ENCODE assay signal across 14 cellular contexts in the genomic region with DNA sequence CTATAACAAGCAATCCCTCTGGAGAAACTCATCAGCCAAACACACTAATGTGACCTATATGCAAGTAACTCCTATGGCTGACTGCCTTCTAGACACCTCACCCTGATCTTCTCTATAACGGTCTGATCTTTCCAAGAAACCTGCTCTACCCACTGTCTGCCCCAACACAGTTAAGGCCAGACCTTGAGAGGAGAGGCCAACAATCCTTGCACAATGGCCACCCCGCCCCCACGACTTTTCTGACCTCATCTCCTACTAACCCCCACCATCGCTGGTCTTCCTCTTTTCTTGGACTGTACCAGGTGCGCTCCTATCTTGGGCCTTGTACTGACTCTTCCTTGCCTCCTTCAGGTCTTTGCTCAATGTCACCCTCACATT. TPM values are rescaled to one million over a fixed set of nuclear protein-coding genes. Genes with fewer than 3 reads are reported as not detected.
DNase-seq lines count a peak whose midpoint lies in the region; ATAC-seq, FAIRE-seq and TF ChIP-seq lines count a peak whose summit lies in the region.
"Had no signal": no experiment of that assay in that cellular context is flagged by ENCODE, and none has a peak within 500 bp of the region (broad histone marks: within the 10 kb centered on the region; RNA-seq: fewer than 3 reads in every experiment).

No MANE protein-coding gene starts in this region.

- 33% methylated on average over 5 of the region's 5 CpGs for WGBS in GM12878 (ENCODE audit: insufficient coverage, insufficient replicate concordance, low lambda C conversion rate, missing lambda C conversion rate)
- WGBS in thymus, result 33% methylated on average over 5 of the region's 5 CpGs

- H3K9me3 Mint-ChIP-seq in activated naive CD4-positive, alpha-beta T cell treated with anti-CD3 and anti-CD28 coated beads, Interleukin-2, amount 50 U/mL, for 24 hours, result no peaks in the 10 kb centered on the region
- H3K9me3 Mint-ChIP-seq: dendritic cell treated with granulocyte-macrophage colony-stimulating factor and Interleukin-4, amounts not matched to agents 40 ng/mL and 50 ng/mL, for 4 days had no signal

- H3K27ac ChIP-seq in GM12878 (ENCODE audit: control insufficient read depth, insufficient read depth), result peak overlapping the region; percentile 72
- peak overlapping the region; percentile 91 for H3K27ac ChIP-seq in thymus (ENCODE audit: low read depth)
- H3K27ac ChIP-seq: gastrocnemius medialis had no signal

- H3K4me3 ChIP-seq in GM12878, result no peak overlapping the region
- no peak overlapping the region for H3K4me3 ChIP-seq in thymus (ENCODE audit: low read length)
- H3K4me3 ChIP-seq: gastrocnemius medialis had no signal

- peak overlapping the region; percentile 53 for H3K4me3 Mint-ChIP-seq in activated naive CD4-positive, alpha-beta T cell treated with anti-CD3 and anti-CD28 coated beads, Interleukin-2, amount 50 U/mL, for 24 hours
- H3K4me3 Mint-ChIP-seq: dendritic cell treated with granulocyte-macrophage colony-stimulating factor and Interleukin-4, amounts not matched to agents 40 ng/mL and 50 ng/mL, for 4 days had no signal

- no peaks in the 10 kb centered on the region for H4K20me1 ChIP-seq in GM12878 (ENCODE audit: control insufficient read depth, insufficient read depth)

- H3K4me1 Mint-ChIP-seq in activated naive CD4-positive, alpha-beta T cell treated with anti-CD3 and anti-CD28 coated beads, Interleukin-2, amount 50 U/mL, for 24 hours, result peaks cover 67% of the 10 kb centered on the region

- H3K9ac ChIP-seq in GM12878 (ENCODE audit: control insufficient read depth, insufficient read depth, low read length), result no peak overlapping the region

- no peak for TF ChIP-seq POLR2A in GM12878 (IDR thresholded peaks at IDR 0.05; ENCODE audit: low read depth, low read length)

- peaks cover 12% of the 10 kb centered on the region for H3K36me3 Mint-ChIP-seq in activated naive CD4-positive, alpha-beta T cell treated with anti-CD3 and anti-CD28 coated beads, Interleukin-2, amount 50 U/mL, for 24 hours

- DNase-seq in activated naive CD4-positive, alpha-beta T cell treated with Interleukin-2 at 50 U/mL for 16 hours, result no peak
- DNase-seq in NOMO-1 treated with dmso at 0.1 percent for 144 hours (lab: John Stamatoyannopoulos, UW; ENCODE audit: unreplicated experiment) (peak; percentile 70), GM12878 (ENCODE audit: low read depth, low spot score) (no peak), AG08396 (ENCODE audit: low spot score) (no peak), NCI-H510A (lab: John Stamatoyannopoulos, UW) (no peak), midbrain (lab: John Stamatoyannopoulos, UW) (no peak)
- DNase-seq: gastrocnemius medialis, H7, NCI-H1092, T-helper 9 cell had no signal

- H3K4me2 ChIP-seq in GM12878 (ENCODE audit: control insufficient read depth, insufficient read depth), result peak overlapping the region; percentile 70

- SMC1A ChIA-PET in GM12878 (lab: Charles Lee; ENCODE audit: uncharacterized antibody, unreplicated experiment), result interaction anchor here (0.6 to 1.0 kb wide), 2 partner anchors 9 to 13 kb away, joined by 3 read pairs; a partner anchor contains a TSS

- intact Hi-C loops in GM12878 (cut with micrococcal nuclease; ENCODE audit: unreplicated experiment), result no loop called here

- peak; percentile 59 for ATAC-seq in GM12878
- ATAC-seq: sciatic nerve had no signal

- no peak for TF ChIP-seq CTCF in GM12878 (IDR thresholded peaks at IDR 0.05 in 2 of 3, conservative IDR thresholded peaks at IDR 0.05 in 1 of 3; ENCODE audit: control insufficient read depth in 2 of 3, extremely low read depth in 1 of 3, insufficient read depth in 1 of 3, low read depth in 3 of 3, low read length in 3 of 3)

- in situ Hi-C loops in GM12878 (cut with MboI), result no loop called here

- no peak for FAIRE-seq in GM12878 (lab: Jason Lieb, UNC)

- no TSS peak for BruUV-seq in GM12878 (replicated peaks; lab: Mats Ljungman, UMichigan)

- no peak for TF ChIP-seq RAD21 in GM12878 (IDR thresholded peaks at IDR 0.05; ENCODE audit: insufficient read depth, low read depth, low read length)

- CTCF ChIA-PET in GM12878 (lab: Yijun Ruan, JAX), result interaction anchor here (0.6 kb wide), 1 partner anchor 13 kb away, joined by 3 read pairs; no protein-coding TSS in a partner anchor

- H3K9me3 ChIP-seq in GM12878 (replicated peaks; ENCODE audit: control insufficient read depth, insufficient read depth, low read length), result no peaks in the 10 kb centered on the region; the same call in 2 of the 3 replicates
- H3K9me3 ChIP-seq in thymus (ENCODE audit: control insufficient read depth), result no peaks in the 10 kb centered on the region
- H3K9me3 ChIP-seq: gastrocnemius medialis had no signal

- peaks cover 0 to 3% of the 10 kb centered on the region in 2 experiments; a peak in 1 of 4 replicates for H3K36me3 ChIP-seq in GM12878 (ENCODE audit: control insufficient read depth in 2 of 2, insufficient read depth in 2 of 2, low read length in 1 of 2)
- peaks cover 5% of the 10 kb centered on the region for H3K36me3 ChIP-seq in thymus (ENCODE audit: control insufficient read depth, insufficient read depth)
- H3K36me3 ChIP-seq: gastrocnemius medialis had no signal

- TF ChIP-seq EP300 in GM12878 (IDR thresholded peaks at IDR 0.05; ENCODE audit: borderline replicate concordance in 1 of 2, control insufficient read depth in 1 of 2, low read depth in 2 of 2, low read length in 2 of 2), result no peak

- H3K27me3 ChIP-seq in GM12878 (replicated peaks in 1 of 2; ENCODE audit: control insufficient read depth in 2 of 2, insufficient read depth in 2 of 2, low read length in 1 of 2) (no peaks in the 10 kb centered on the region), thymus (ENCODE audit: control insufficient read depth, insufficient read depth) (no peaks in the 10 kb centered on the region)
- H3K27me3 ChIP-seq: gastrocnemius medialis had no signal

- no peaks in the 10 kb centered on the region for H3K27me3 Mint-ChIP-seq in activated naive CD4-positive, alpha-beta T cell treated with anti-CD3 and anti-CD28 coated beads, Interleukin-2, amount 50 U/mL, for 24 hours
- H3K27me3 Mint-ChIP-seq: dendritic cell treated with granulocyte-macrophage colony-stimulating factor and Interleukin-4, amounts not matched to agents 40 ng/mL and 50 ng/mL, for 4 days had no signal

- peaks cover 66% of the 10 kb centered on the region for H3K79me2 ChIP-seq in GM12878 (ENCODE audit: control insufficient read depth, insufficient read depth, low read length)

- H2AFZ ChIP-seq in GM12878 (ENCODE audit: control insufficient read depth, low read depth, low read length), result no peak overlapping the region

- peaks cover 11% of the 10 kb centered on the region for H3K4me1 ChIP-seq in GM12878 (ENCODE audit: control insufficient read depth, insufficient read depth, low read length)
- peaks cover 36% of the 10 kb centered on the region for H3K4me1 ChIP-seq in thymus (ENCODE audit: control insufficient read depth, insufficient read depth, low read length)

- RAD21 ChIA-PET in GM12878 (lab: Charles Lee; ENCODE audit: unreplicated experiment), result no interaction called here

- peak overlapping the region; percentile 90 for H3K27ac Mint-ChIP-seq in activated naive CD4-positive, alpha-beta T cell treated with anti-CD3 and anti-CD28 coated beads, Interleukin-2, amount 50 U/mL, for 24 hours
- H3K27ac Mint-ChIP-seq: dendritic cell treated with granulocyte-macrophage colony-stimulating factor and Interleukin-4, amounts not matched to agents 40 ng/mL and 50 ng/mL, for 4 days had no signal

- POLR2A ChIA-PET in GM12878 (lab: Charles Lee), result no interaction called here

RNA-seq across cellular contexts. Expression of a gene that starts 12.5 kb away (rescaled TPM):
- total RNA-seq in GM12878 (2013; cell fraction: nucleolus; rRNA removed), result 16.7 and 16.8 TPM in 2 replicates
- total RNA-seq in GM12878 (2014; rRNA removed) (14.7 and 15.6 TPM in 2 replicates), GM12878 (2014; rRNA removed; fragmentation: Illumina TruSeq; extraction: Trizol) (12.6 and 13.5 TPM in 2 replicates), GM12878 (2021) (32.2 and 32.7 TPM in 2 replicates)
- 6.7 TPM for polyA plus RNA-seq in GM12878 (2011; ENCODE audit: low read depth)
- polyA plus RNA-seq in GM12878 (2011; rRNA removed) (10.8 and 19.9 TPM in 2 replicates), GM12878 (2014; fragmentation: Illumina TruSeq; extraction: Trizol) (11.5 and 20.2 TPM in 2 replicates), GM12878 (2014; fragmentation: Nextera tagmentation; extraction: Ambion mirVana) (under 1 TPM; 0.34 to 0.60 TPM), GM12878 (2014; rRNA removed) (23.5 and 26.6 TPM in 2 replicates), GM12878 (2016; fragmentation: Nextera tagmentation; extraction: Ambion mirVana) (1 to 10 TPM; 2.1 to 2.8 TPM), thymus (15.9 TPM)
- 21.5 and 26.0 TPM in 2 replicates for polyA plus RNA-seq in GM12878 (2011; cell fraction: cytosol; rRNA removed)
- 28.7 and 32.1 TPM in 2 replicates for polyA plus RNA-seq in GM12878 (2011; cell fraction: nucleus; rRNA removed)
- 11.0 and 13.2 TPM in 2 replicates for polyA plus RNA-seq in GM12878 (2012)
- 27.6 and 31.8 TPM in 2 replicates for polyA minus RNA-seq in GM12878 (2011; rRNA and poly(A)+ RNA removed)
- polyA minus RNA-seq in GM12878 (2011; cell fraction: cytosol; rRNA and poly(A)+ RNA removed), result 9.1 and 12.8 TPM in 2 replicates
- polyA minus RNA-seq in GM12878 (2011; cell fraction: nucleus; rRNA and poly(A)+ RNA removed), result 5.7 and 14.7 TPM in 2 replicates

RNA-seq across cellular contexts. Expression of a gene that starts 13.3 kb away (rescaled TPM):
- 5.7 and 6.6 TPM in 2 replicates for total RNA-seq in GM12878 (2013; cell fraction: nucleolus; rRNA removed)
- total RNA-seq in GM12878 (2014; rRNA removed) (48.0 and 51.9 TPM in 2 replicates), GM12878 (2014; rRNA removed; fragmentation: Illumina TruSeq; extraction: Trizol) (55.9 and 58.1 TPM in 2 replicates), GM12878 (2021) (41.2 and 42.4 TPM in 2 replicates)
- polyA plus RNA-seq in GM12878 (2011; ENCODE audit: low read depth), result 32.8 TPM
- polyA plus RNA-seq in GM12878 (2011; rRNA removed) (62.3 and 72.3 TPM in 2 replicates), GM12878 (2014; fragmentation: Illumina TruSeq; extraction: Trizol) (66.0 and 78.0 TPM in 2 replicates), GM12878 (2014; fragmentation: Nextera tagmentation; extraction: Ambion mirVana) (100 to 1,000 TPM; 180 to 207 TPM), GM12878 (2014; rRNA removed) (53.8 and 64.4 TPM in 2 replicates), GM12878 (2016; fragmentation: Nextera tagmentation; extraction: Ambion mirVana) (100 to 1,000 TPM; 124 to 131 TPM), thymus (50.6 TPM)
- polyA plus RNA-seq in GM12878 (2011; cell fraction: cytosol; rRNA removed), result 33.8 and 45.2 TPM in 2 replicates
- 21.5 and 26.3 TPM in 2 replicates for polyA plus RNA-seq in GM12878 (2011; cell fraction: nucleus; rRNA removed)
- 36.6 and 36.9 TPM in 2 replicates for polyA plus RNA-seq in GM12878 (2012)
- polyA minus RNA-seq in GM12878 (2011; rRNA and poly(A)+ RNA removed), result 18.1 and 18.3 TPM in 2 replicates
- polyA minus RNA-seq in GM12878 (2011; cell fraction: cytosol; rRNA and poly(A)+ RNA removed), result 8.8 and 10.3 TPM in 2 replicates
- polyA minus RNA-seq in GM12878 (2011; cell fraction: nucleus; rRNA and poly(A)+ RNA removed), result 5.6 and 8.9 TPM in 2 replicates

RNA-seq across cellular contexts. Expression of a gene that starts 28.4 kb away (rescaled TPM):
- 26.8 and 32.5 TPM in 2 replicates for total RNA-seq in GM12878 (2013; cell fraction: nucleolus; rRNA removed)
- total RNA-seq in GM12878 (2014; rRNA removed) (30.1 and 31.6 TPM in 2 replicates), GM12878 (2014; rRNA removed; fragmentation: Illumina TruSeq; extraction: Trizol) (17.3 TPM in 2 replicates), GM12878 (2021) (21.4 and 21.6 TPM in 2 replicates)
- polyA plus RNA-seq in GM12878 (2011; ENCODE audit: low read depth), result 13.3 TPM
- polyA plus RNA-seq in GM12878 (2011; rRNA removed) (39.9 and 40.8 TPM in 2 replicates), GM12878 (2014; fragmentation: Illumina TruSeq; extraction: Trizol) (20.8 and 21.0 TPM in 2 replicates), GM12878 (2014; fragmentation: Nextera tagmentation; extraction: Ambion mirVana) (10 to 100 TPM in 1 of 2 experiments, 1 to 10 TPM in 1; 6.7 to 10.9 TPM), GM12878 (2014; rRNA removed) (38.8 and 39.9 TPM in 2 replicates), GM12878 (2016; fragmentation: Nextera tagmentation; extraction: Ambion mirVana) (10 to 100 TPM; 38.2 to 47.0 TPM), thymus (43.4 TPM)
- polyA plus RNA-seq in GM12878 (2011; cell fraction: cytosol; rRNA removed), result 42.9 and 49.6 TPM in 2 replicates
- 18.1 and 18.8 TPM in 2 replicates for polyA plus RNA-seq in GM12878 (2011; cell fraction: nucleus; rRNA removed)
- polyA plus RNA-seq in GM12878 (2012), result 20.7 and 21.0 TPM in 2 replicates
- 41.0 and 51.5 TPM in 2 replicates for polyA minus RNA-seq in GM12878 (2011; rRNA and poly(A)+ RNA removed)
- 10.1 and 10.2 TPM in 2 replicates for polyA minus RNA-seq in GM12878 (2011; cell fraction: cytosol; rRNA and poly(A)+ RNA removed)
- 8.7 and 13.7 TPM in 2 replicates for polyA minus RNA-seq in GM12878 (2011; cell fraction: nucleus; rRNA and poly(A)+ RNA removed)

RNA-seq across cellular contexts. Expression of a gene that starts 59.9 kb away (rescaled TPM):
- total RNA-seq in GM12878 (2013; cell fraction: nucleolus; rRNA removed), result 37.0 and 38.0 TPM in 2 replicates
- total RNA-seq in GM12878 (2014; rRNA removed) (73.3 and 74.6 TPM in 2 replicates), GM12878 (2014; rRNA removed; fragmentation: Illumina TruSeq; extraction: Trizol) (73.7 and 79.0 TPM in 2 replicates), GM12878 (2021) (67.2 and 67.5 TPM in 2 replicates)
- 43.2 TPM for polyA plus RNA-seq in GM12878 (2011; ENCODE audit: low read depth)
- polyA plus RNA-seq in GM12878 (2011; rRNA removed) (75.4 and 98.7 TPM in 2 replicates), GM12878 (2014; fragmentation: Illumina TruSeq; extraction: Trizol) (140 and 145 TPM in 2 replicates), GM12878 (2014; fragmentation: Nextera tagmentation; extraction: Ambion mirVana) (100 to 1,000 TPM; 128 to 143 TPM), GM12878 (2014; rRNA removed) (97.3 and 106 TPM in 2 replicates), GM12878 (2016; fragmentation: Nextera tagmentation; extraction: Ambion mirVana) (100 to 1,000 TPM; 140 to 143 TPM), thymus (130 TPM)
- polyA plus RNA-seq in GM12878 (2011; cell fraction: cytosol; rRNA removed), result 140 and 141 TPM in 2 replicates
- polyA plus RNA-seq in GM12878 (2011; cell fraction: nucleus; rRNA removed), result 90.6 and 105 TPM in 2 replicates
- polyA plus RNA-seq in GM12878 (2012), result 63.7 and 80.1 TPM in 2 replicates
- polyA minus RNA-seq in GM12878 (2011; rRNA and poly(A)+ RNA removed), result 101 and 104 TPM in 2 replicates
- polyA minus RNA-seq in GM12878 (2011; cell fraction: cytosol; rRNA and poly(A)+ RNA removed), result 28.6 and 31.5 TPM in 2 replicates
- polyA minus RNA-seq in GM12878 (2011; cell fraction: nucleus; rRNA and poly(A)+ RNA removed), result 22.7 and 42.6 TPM in 2 replicates
